11 cellular contexts compared by ENCODE assay signal in genomic region chr2:122737429-122738077, GRCh38.
A peak's percentile ranks its signal among the peaks of the same experiment; 100 is the strongest.
DNase-seq lines count a peak whose midpoint lies in the region; ATAC-seq and TF ChIP-seq lines count a peak whose summit lies in the region.
"Had no signal": no experiment of that assay in that cellular context is flagged by ENCODE, and none has a peak within 500 bp of the region (broad histone marks: within the 10 kb centered on the region; RNA-seq: fewer than 3 reads in every experiment).

No MANE protein-coding gene starts in this region.

- DNase-seq in ELR (ENCODE audit: low read depth) (peak; percentile 42), G401 (ENCODE audit: low spot score) (no peak), NCI-H1092 (lab: John Stamatoyannopoulos, UW) (no peak), NCI-H2081 treated with DMSO at 0.1 percent for 48 hours (lab: John Stamatoyannopoulos, UW) (no peak), adrenal gland (no peak)
- no peak for DNase-seq in T-helper 2 cell treated with Interferon-gamma antibody and Interleukin-4, amounts not matched to agents 5 μg/mL and 100 μg/mL, for 36 hours (ENCODE audit: low spot score)
- DNase-seq: aorta, NCI-H1694, occipital lobe had no signal

- intact Hi-C loops in adrenal gland (cut with DNase I) = no loop called here

- H3K4me1 ChIP-seq in adrenal gland (replicated peaks in 1 of 2) = no peaks in the 10 kb centered on the region

- H3K27me3 ChIP-seq in adrenal gland = no peaks in the 10 kb centered on the region

- H3K36me3 ChIP-seq in adrenal gland (replicated peaks in 1 of 2) = no peaks in the 10 kb centered on the region

- H3K9me3 ChIP-seq in adrenal gland (replicated peaks in 1 of 3) = no peaks in the 10 kb centered on the region

- ATAC-seq in GM19463 (IDR thresholded peaks at IDR 0.05; ENCODE audit: unreplicated experiment) (peak; percentile 88), HG03095 (IDR thresholded peaks at IDR 0.05; ENCODE audit: unreplicated experiment) (peak; percentile 90)

- TF ChIP-seq CTCF in adrenal gland (IDR thresholded peaks at IDR 0.05) = no peak

- peaks cover 18% of the 10 kb centered on the region for H3K9me3 Mint-ChIP-seq in T-helper 2 cell treated with Interferon-gamma antibody and Interleukin-4, amounts not matched to agents 5 μg/mL and 100 μg/mL, for 36 hours

- no peaks in the 10 kb centered on the region for H3K36me3 Mint-ChIP-seq in T-helper 2 cell treated with Interferon-gamma antibody and Interleukin-4, amounts not matched to agents 5 μg/mL and 100 μg/mL, for 36 hours (ENCODE audit: low read depth)

- H3K27ac Mint-ChIP-seq in T-helper 2 cell treated with Interferon-gamma antibody and Interleukin-4, amounts not matched to agents 5 μg/mL and 100 μg/mL, for 36 hours = peak overlapping the region; percentile 50

- H3K4me1 Mint-ChIP-seq in T-helper 2 cell treated with Interferon-gamma antibody and Interleukin-4, amounts not matched to agents 5 μg/mL and 100 μg/mL, for 36 hours (ENCODE audit: low read depth) = peaks cover 15% of the 10 kb centered on the region

- no peak for TF ChIP-seq POLR2A in adrenal gland (IDR thresholded peaks at IDR 0.05)

- no peaks in the 10 kb centered on the region for H3K27me3 Mint-ChIP-seq in T-helper 2 cell treated with Interferon-gamma antibody and Interleukin-4, amounts not matched to agents 5 μg/mL and 100 μg/mL, for 36 hours (ENCODE audit: low read depth)

- H3K4me3 ChIP-seq in adrenal gland = no peak overlapping the region

- 73 to 81% (median 77%) methylated on average over 7 of the region's 7 CpGs for WGBS in adrenal gland, 4 donors

- no peak overlapping the region for H3K4me3 Mint-ChIP-seq in T-helper 2 cell treated with Interferon-gamma antibody and Interleukin-4, amounts not matched to agents 5 μg/mL and 100 μg/mL, for 36 hours

- H3K27ac ChIP-seq in adrenal gland = no peak overlapping the region

- in situ Hi-C loops in G401 (cut with HindIII; ENCODE audit: low sequenced_read_pairs) = no loop called here
